Comparison of ENCODE assay signal across 9 cellular contexts in the genomic region with DNA sequence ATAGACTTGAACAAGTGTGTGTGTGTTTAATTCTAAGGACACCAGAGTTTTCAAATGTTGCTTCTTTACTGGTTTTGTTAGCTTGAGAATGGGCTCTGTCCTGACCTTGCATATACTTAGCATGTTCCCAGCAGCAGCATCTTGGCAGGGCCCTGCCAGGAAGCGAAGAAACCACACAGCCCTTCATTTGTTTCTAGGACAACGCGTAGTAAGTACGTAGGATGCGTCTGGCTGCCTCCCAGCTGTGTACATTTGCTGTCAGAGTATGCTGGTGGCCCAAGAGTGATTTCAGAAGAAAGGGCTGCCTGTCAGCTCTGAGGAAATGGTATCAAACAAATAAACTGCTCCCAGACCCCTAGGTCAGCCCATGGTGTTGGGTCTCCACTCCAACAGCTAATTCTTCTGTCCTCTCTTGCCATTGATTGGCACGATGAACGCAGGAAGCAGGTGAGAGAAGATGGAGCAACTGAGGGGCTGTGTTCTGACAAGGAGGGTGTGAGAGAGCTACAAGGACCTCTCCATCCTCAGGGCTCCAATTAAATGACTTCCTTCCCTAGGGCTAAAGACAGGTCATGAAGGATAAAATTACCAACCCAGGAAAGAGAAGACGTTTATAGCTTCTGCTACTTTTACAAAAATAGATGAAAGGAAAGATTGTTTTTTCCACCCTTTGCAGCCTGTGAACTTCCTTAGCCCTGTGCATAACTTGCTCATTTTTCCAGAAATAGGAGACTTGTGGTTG. TPM values are rescaled to one million over a fixed set of nuclear protein-coding genes. Genes with fewer than 3 reads are reported as not detected.
DNase-seq lines count a peak whose midpoint lies in the region; ATAC-seq and TF ChIP-seq lines count a peak whose summit lies in the region.
"Had no signal": no experiment of that assay in that cellular context is flagged by ENCODE, and none has a peak within 500 bp of the region (broad histone marks: within the 10 kb centered on the region; RNA-seq: fewer than 3 reads in every experiment).

No MANE protein-coding gene starts in this region.

- H3K4me1 ChIP-seq in Loucy (ENCODE audit: insufficient read depth, low read length, poor library complexity, severe bottlenecking) (peaks cover 15% of the 10 kb centered on the region), ovary (ENCODE audit: insufficient read depth) (no peaks in the 10 kb centered on the region)

- TF ChIP-seq CTCF in Loucy (conservative IDR thresholded peaks at IDR 0.05; ENCODE audit: low read length) (no peak), ovary (IDR thresholded peaks at IDR 0.05) (no peak)

- no peak for TF ChIP-seq EP300 in ovary (IDR thresholded peaks at IDR 0.05)

- no peak overlapping the region for H3K9ac ChIP-seq in Loucy (ENCODE audit: low read depth, low read length, poor library complexity, severe bottlenecking)

- H3K36me3 ChIP-seq in Loucy (ENCODE audit: insufficient read depth, low read length) (no peaks in the 10 kb centered on the region), ovary (no peaks in the 10 kb centered on the region)

- H3F3A ChIP-seq in Loucy (ENCODE audit: low read depth) = no peaks in the 10 kb centered on the region

- no peaks in the 10 kb centered on the region for H3K9me2 ChIP-seq in Loucy (replicated peaks; ENCODE audit: low read depth, low read length)

- peak; percentile 69 for ATAC-seq in GM18505 (IDR thresholded peaks at IDR 0.05; ENCODE audit: unreplicated experiment)
- peak; percentile 55 for ATAC-seq in GM21526 (IDR thresholded peaks at IDR 0.05; ENCODE audit: low FRiP score, unreplicated experiment)

- H3K27me3 ChIP-seq in Loucy (ENCODE audit: insufficient read depth, low read length, poor library complexity, severe bottlenecking) = no peaks in the 10 kb centered on the region
- H3K27me3 ChIP-seq in ovary = no peaks in the 10 kb centered on the region

- H3K27ac ChIP-seq in ovary = no peak overlapping the region

- H3K9me3 ChIP-seq in Loucy (ENCODE audit: insufficient read depth, low read depth, low read length) (no peaks in the 10 kb centered on the region), ovary (no peaks in the 10 kb centered on the region)

- no peak overlapping the region for H3K4me3 ChIP-seq in Loucy (ENCODE audit: low read length, poor library complexity, severe bottlenecking)
- no peak overlapping the region for H3K4me3 ChIP-seq in ovary

- 34 to 42% (median 36%) methylated on average over 8 of the region's 8 CpGs for WGBS in ovary, 3 donors

- H3K79me2 ChIP-seq in Loucy (ENCODE audit: insufficient read depth, low read length) = no peaks in the 10 kb centered on the region

- TF ChIP-seq POLR2A in GM18505 (IDR thresholded peaks at IDR 0.05; ENCODE audit: borderline replicate concordance, extremely low read depth, insufficient read depth, insufficient read length) (no peak), ovary (IDR thresholded peaks at IDR 0.05) (no peak)

- no peaks in the 10 kb centered on the region for H4K20me1 ChIP-seq in Loucy (ENCODE audit: insufficient read depth, low read length, poor library complexity, severe bottlenecking)

- DNase-seq in iris pigment epithelial cell (ENCODE audit: low read depth) = peak; percentile 6
- DNase-seq in CD1c-positive myeloid dendritic cell (ENCODE audit: extremely low spot score) = no peak
- DNase-seq in medulla oblongata (ENCODE audit: extremely low spot score) = no peak
- no peak for DNase-seq in NK-92 treated with Interleukin-12 subunit alpha and Interleukin-12 subunit beta, amount 100 ng/mL, for 24 hours (lab: John Stamatoyannopoulos, UW)
- no peak for DNase-seq in ovary
- DNase-seq: activated T-cell treated with anti-CD3 and anti-CD28 coated beads for 4 hours had no signal

- peak overlapping the region; percentile 1; the same call in 1 of the 2 replicates for H2AFZ ChIP-seq in Loucy (ENCODE audit: low read length)

- intact Hi-C loops in ovary (cut with DNase I) = no loop called here

- no peak overlapping the region for H3K4me2 ChIP-seq in Loucy (ENCODE audit: low read depth, low read length, poor library complexity, severe bottlenecking)

RNA-seq across cellular contexts. Expression of a gene that starts 55.9 kb away (rescaled TPM):
- total RNA-seq in ovary = 10 to 100 TPM; 31.4 to 75.5 (median 54.4) TPM
- 10 to 100 TPM; 67.3 to 80.6 TPM for polyA plus RNA-seq in ovary
